Comparison of ENCODE assay signal across 9 cellular contexts in the genomic region with DNA sequence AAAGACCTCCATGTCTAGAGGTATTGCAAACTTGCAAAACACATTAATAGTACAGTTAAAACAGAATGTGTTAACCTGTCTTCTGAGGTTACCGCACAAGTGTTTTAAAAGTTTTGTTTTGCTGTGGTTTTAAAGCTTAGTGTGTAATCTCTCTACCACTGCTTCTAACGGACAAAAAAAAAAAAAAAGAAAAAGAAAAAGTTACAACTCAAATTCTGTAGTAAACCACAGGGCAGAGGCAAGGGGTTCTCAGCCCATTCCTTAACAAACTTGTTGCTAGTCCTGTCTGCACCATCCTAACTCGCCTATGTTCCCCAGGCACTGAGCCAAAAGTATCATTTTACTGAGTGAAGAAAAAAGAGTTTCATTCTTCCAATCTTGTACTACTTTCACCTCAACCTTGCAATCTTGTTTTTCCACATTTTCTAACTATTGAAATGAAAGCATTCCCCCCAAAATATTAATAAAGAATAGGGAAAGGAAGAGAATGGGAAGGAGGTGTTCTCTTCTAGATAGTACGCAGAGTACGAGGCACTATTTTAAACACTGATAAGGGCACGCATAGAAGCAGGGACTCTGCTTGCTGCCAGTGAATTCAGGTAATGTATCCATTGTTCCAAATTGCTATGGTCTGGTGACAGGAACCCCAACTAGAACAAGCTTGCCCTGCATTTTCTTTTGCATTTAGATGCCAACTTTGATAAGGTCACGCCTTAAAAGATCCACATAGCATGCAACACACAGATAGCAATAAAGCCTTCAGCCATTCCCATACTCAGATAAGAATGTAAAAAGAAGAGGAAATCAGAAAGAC. TPM values are rescaled to one million over a fixed set of nuclear protein-coding genes. Genes with fewer than 3 reads are reported as not detected.
A peak's percentile ranks its signal among the peaks of the same experiment; 100 is the strongest.
DNase-seq lines count a peak whose midpoint lies in the region; ATAC-seq, FAIRE-seq and TF ChIP-seq lines count a peak whose summit lies in the region.
"Had no signal": no experiment of that assay in that cellular context is flagged by ENCODE, and none has a peak within 500 bp of the region (broad histone marks: within the 10 kb centered on the region; RNA-seq: fewer than 3 reads in every experiment).

No MANE protein-coding gene starts in this region.

- H3K9me3 ChIP-seq in small intestine (ENCODE audit: control insufficient read depth, low read depth): no peaks in the 10 kb centered on the region
- H3K9me3 ChIP-seq: HAP-1 had no signal

- H3K4me3 ChIP-seq in choroid plexus epithelial cell (ENCODE audit: low read depth, low read length) (no peak overlapping the region), small intestine (ENCODE audit: low read depth in 1 of 2, low read length in 2 of 2) (no peak overlapping the region)
- H3K4me3 ChIP-seq: HAP-1 had no signal

- FAIRE-seq in GM12892 (lab: Jason Lieb, UNC) (peak; percentile 21), small intestine (lab: Jason Lieb, UNC) (no peak)

- peak; percentile 67 to 75 for ATAC-seq in natural killer cell treated with Interleukin-12 subunit alpha and Interleukin-12 subunit beta and Interleukin-15 and Interleukin-18, amount 100 ng/mL, for 72 hours

- H3K27ac Mint-ChIP-seq in natural killer cell treated with Interleukin-12 subunit alpha and Interleukin-12 subunit beta and Interleukin-15 and Interleukin-18, amount 100 ng/mL, for 72 hours: peak overlapping the region; percentile 82 to 86

- peak overlapping the region; percentile 84 for H3K4me3 Mint-ChIP-seq in natural killer cell treated with Interleukin-12 subunit alpha and Interleukin-12 subunit beta and Interleukin-15 and Interleukin-18, amount 100 ng/mL, for 72 hours

- no peaks in the 10 kb centered on the region for H3K27me3 ChIP-seq in small intestine (ENCODE audit: control insufficient read depth in 2 of 2, insufficient read depth in 2 of 2, low read length in 2 of 2)

- DNase-seq in GM12892 (ENCODE audit: insufficient read length): no peak
- peak; percentile 48 for DNase-seq in M059J (ENCODE audit: low read depth)
- peak; percentile 89 for DNase-seq in choroid plexus epithelial cell (ENCODE audit: low read depth)
- DNase-seq in natural killer cell treated with Interleukin-12 subunit alpha and Interleukin-12 subunit beta and Interleukin-15 and Interleukin-18, amount 100 ng/mL, for 72 hours (ENCODE audit: low spot score): no peak
- DNase-seq in small intestine: no peak
- no peak for DNase-seq in pons (ENCODE audit: low spot score)
- no peak for DNase-seq in NCI-H1930 (lab: John Stamatoyannopoulos, UW)
- DNase-seq in NCI-H526 treated with DMSO at 0.1 percent for 48 hours (lab: John Stamatoyannopoulos, UW): no peak

- H3K36me3 Mint-ChIP-seq in natural killer cell treated with Interleukin-12 subunit alpha and Interleukin-12 subunit beta and Interleukin-15 and Interleukin-18, amount 100 ng/mL, for 72 hours: no peaks in the 10 kb centered on the region

- no peak for TF ChIP-seq POLR2A in GM12892 (IDR thresholded peaks at IDR 0.05; ENCODE audit: low read depth, low read length)

- H3K36me3 ChIP-seq in small intestine (ENCODE audit: control insufficient read depth in 2 of 2, insufficient read depth in 2 of 2, low read length in 2 of 2): no peaks in the 10 kb centered on the region
- H3K36me3 ChIP-seq: HAP-1 had no signal

- H3K9me3 Mint-ChIP-seq in natural killer cell treated with Interleukin-12 subunit alpha and Interleukin-12 subunit beta and Interleukin-15 and Interleukin-18, amount 100 ng/mL, for 72 hours: peaks cover 3% of the 10 kb centered on the region

- no peak overlapping the region for H3K27ac ChIP-seq in small intestine (ENCODE audit: low read depth in 1 of 2, low read length in 1 of 2)

- peaks cover 45 to 59% of the 10 kb centered on the region in 2 donors for H3K4me1 Mint-ChIP-seq in natural killer cell treated with Interleukin-12 subunit alpha and Interleukin-12 subunit beta and Interleukin-15 and Interleukin-18, amount 100 ng/mL, for 72 hours (ENCODE audit: low read depth in 2 of 2)

- peaks cover 0 to 2% of the 10 kb centered on the region in 2 donors for H3K4me1 ChIP-seq in small intestine (ENCODE audit: control insufficient read depth in 2 of 2, insufficient read depth in 1 of 2, low read depth in 1 of 2, low read length in 1 of 2)
- H3K4me1 ChIP-seq: HAP-1 had no signal

- WGBS in small intestine, 3 donors: 21 to 41% (median 28%) methylated on average over 7 of the region's 7 CpGs

- TF ChIP-seq CTCF in choroid plexus epithelial cell (conservative IDR thresholded peaks at IDR 0.05; ENCODE audit: low read depth, low read length): no peak

- H3K27me3 Mint-ChIP-seq in natural killer cell treated with Interleukin-12 subunit alpha and Interleukin-12 subunit beta and Interleukin-15 and Interleukin-18, amount 100 ng/mL, for 72 hours: no peaks in the 10 kb centered on the region

RNA-seq across cellular contexts. Expression of gene IKZF2, which starts 47.1 kb away (rescaled TPM):
- polyA plus RNA-seq in GM12892 (2012; ENCODE audit: missing spikeins): 73.9 TPM
- total RNA-seq in M059J (2014; rRNA removed; shearing (Covaris generic)): 8.2 and 8.3 TPM in 2 replicates
- total RNA-seq in natural killer cell treated with Interleukin-12 subunit alpha and Interleukin-12 subunit beta and Interleukin-15 and Interleukin-18, amount 100 ng/mL, for 72 hours: 10 to 100 TPM; 48.3 to 80.0 TPM
- under 1 TPM; under 0.01 to 0.43 (median under 0.01) TPM for polyA plus RNA-seq in small intestine

Comparison
In these comparisons a context has a peak if more than half of its experiments do, and no peak if none do; other contexts are left out.
1. DNase-seq: peak in M059J (single experiment) and choroid plexus epithelial cell (single experiment); none in GM12892 (single experiment), natural killer cell treated with Interleukin-12 subunit alpha and Interleukin-12 subunit beta and Interleukin-15 and Interleukin-18, amount 100 ng/mL, for 72 hours (single experiment), small intestine (single experiment), pons (single experiment), NCI-H1930 (0 of 2) and NCI-H526 treated with DMSO at 0.1 percent for 48 hours (single experiment).